1 cellular context compared by ENCODE assay signal in the genomic region with DNA sequence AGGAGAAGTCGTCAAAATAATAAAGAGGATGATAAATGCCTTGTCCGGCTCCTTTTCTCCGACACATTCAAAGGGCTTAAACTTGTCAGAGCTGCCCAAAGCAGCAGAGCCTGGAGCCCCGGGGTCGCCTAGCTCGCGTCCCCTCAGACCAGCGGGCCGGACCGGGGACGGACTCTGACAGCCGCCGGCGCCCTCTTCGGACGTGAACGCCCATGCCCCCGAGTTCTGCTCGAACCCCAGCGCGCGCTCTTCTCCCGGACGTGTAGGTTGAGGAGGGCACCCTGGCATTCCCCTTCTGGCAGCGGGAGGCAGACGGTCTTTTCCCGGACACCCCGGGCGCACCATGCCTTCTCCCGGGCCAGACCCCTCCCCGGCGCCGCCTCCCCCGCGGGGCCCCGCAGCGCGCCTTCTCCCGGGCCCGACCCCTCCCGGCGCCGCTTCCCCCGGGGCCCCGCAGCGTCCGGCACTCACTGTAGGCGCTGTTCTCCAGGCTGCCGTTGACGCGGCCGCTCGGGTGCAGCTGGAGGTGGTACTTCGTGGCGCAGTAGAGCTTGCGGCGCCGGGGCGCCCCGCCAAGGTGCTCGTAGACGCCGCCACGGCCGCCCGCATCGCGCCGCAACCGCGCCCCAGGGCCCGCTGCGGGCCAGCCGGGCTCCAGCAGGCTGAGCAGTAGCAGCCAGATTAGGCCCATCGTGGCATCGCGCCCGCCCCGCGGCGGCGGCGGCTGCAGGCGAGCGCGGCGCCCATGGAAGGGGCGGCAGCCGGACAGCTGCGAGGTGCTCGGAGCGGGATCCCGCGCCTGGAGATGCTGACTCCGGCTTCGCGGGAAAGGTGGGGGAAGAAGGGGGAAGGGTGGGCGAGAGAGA.
TF ChIP-seq lines count a peak whose summit lies in the region.

No MANE protein-coding gene starts in this region.

TF ChIP-seq in GM23338, 12 proteins besides CTCF, POLR2A, EP300 and RAD21 (continued from another document):
- TF ChIP-seq, protein P1, sequence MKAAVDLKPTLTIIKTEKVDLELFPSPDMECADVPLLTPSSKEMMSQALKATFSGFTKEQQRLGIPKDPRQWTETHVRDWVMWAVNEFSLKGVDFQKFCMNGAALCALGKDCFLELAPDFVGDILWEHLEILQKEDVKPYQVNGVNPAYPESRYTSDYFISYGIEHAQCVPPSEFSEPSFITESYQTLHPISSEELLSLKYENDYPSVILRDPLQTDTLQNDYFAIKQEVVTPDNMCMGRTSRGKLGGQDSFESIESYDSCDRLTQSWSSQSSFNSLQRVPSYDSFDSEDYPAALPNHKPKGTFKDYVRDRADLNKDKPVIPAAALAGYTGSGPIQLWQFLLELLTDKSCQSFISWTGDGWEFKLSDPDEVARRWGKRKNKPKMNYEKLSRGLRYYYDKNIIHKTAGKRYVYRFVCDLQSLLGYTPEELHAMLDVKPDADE (IDR thresholded peaks at IDR 0.05), result no peak
- TF ChIP-seq ZNF114 (CRISPR knock-in tag; IDR thresholded peaks at IDR 0.05), result no peak
